In the genomic region with DNA sequence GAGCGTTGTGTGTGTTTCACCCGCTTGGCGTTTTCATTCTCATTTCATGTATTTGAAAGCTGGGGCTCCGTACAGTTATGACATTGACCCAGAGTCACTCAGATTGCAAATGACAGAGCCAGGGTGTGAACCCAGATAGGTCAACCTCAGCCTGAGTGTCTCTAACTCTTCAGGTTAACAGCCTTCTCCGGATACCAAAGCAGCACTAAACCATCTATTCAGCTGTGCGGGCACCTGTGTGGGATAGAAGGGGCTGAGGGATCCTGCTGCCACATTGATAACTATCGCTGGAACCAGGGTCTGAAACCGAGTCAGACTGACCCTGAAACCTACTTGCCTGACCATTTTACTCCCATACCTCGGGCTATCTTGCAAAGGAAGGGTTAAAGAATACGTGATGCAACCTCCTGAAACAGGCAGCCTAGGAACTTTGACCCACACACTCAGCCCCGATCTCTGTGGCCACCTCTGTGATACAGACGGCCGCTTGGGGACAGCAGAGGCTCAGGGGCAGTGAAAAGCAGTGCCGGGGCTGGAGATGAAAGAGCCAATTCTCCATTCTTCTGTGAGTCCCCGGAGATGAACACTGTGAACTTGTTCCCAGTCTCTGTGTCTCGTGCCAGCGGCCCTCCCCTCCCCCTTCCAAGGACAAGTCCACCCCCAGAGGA, we compare ENCODE assay signal across 8 cellular contexts.
A peak's percentile ranks its signal among the peaks of the same experiment; 100 is the strongest.
DNase-seq lines count a peak whose midpoint lies in the region; ATAC-seq, FAIRE-seq and TF ChIP-seq lines count a peak whose summit lies in the region.

No MANE protein-coding gene starts in this region.

- WGBS in K562 (ENCODE audit: insufficient coverage, low coverage, missing lambda C conversion rate), result 9% methylated on average over 16 of the region's 17 CpGs

- ATAC-seq in K562, result peak; percentile 97
- ATAC-seq in stimulated activated naive CD8-positive, alpha-beta T cell treated with anti-CD3 and anti-CD28 coated beads, Interleukin-15, Interleukin-2, amounts not matched to agents 100 U/mL and 50 U/mL, for 24 hours, result no peak

- POLR2A ChIA-PET in K562 (lab: Yijun Ruan, JAX), result no interaction called here

- TF ChIP-seq POLR2A in K562 (conservative IDR thresholded peaks at IDR 0.05), result no peak

- H3K27ac ChIP-seq in K562 (ENCODE audit: extremely low read depth, low read depth, low read length) (peak overlapping the region; percentile 46; the same call in 1 of the 3 replicates), colonic mucosa (no peak overlapping the region)

- H3K4me3 ChIP-seq in K562 (no peak overlapping the region), colonic mucosa (no peak overlapping the region)

- no peaks in the 10 kb centered on the region for H3K79me2 ChIP-seq in K562 (ENCODE audit: control insufficient read depth, insufficient read depth, low read length)

- peak; percentile 42 for FAIRE-seq in K562 (lab: Jason Lieb, UNC)

- H2AFZ ChIP-seq in K562 (ENCODE audit: low read depth, low read length), result peak overlapping the region; percentile 51; the same call in 1 of the 2 replicates

- intact Hi-C loops in K562 (cut with micrococcal nuclease) (loop anchor here (1.0 to 10.0 kb wide), 9 partner anchors 221 to 1746 kb away; no protein-coding TSS in a partner anchor), colonic mucosa (cut with DNase I) (no loop called here)

- TF ChIP-seq CTCF in K562 (IDR thresholded peaks at IDR 0.05 in 2 of 3, conservative IDR thresholded peaks at IDR 0.05 in 1 of 3; ENCODE audit: insufficient read depth in 2 of 3, low read depth in 1 of 3, low read length in 3 of 3) (peak; percentile 83 to 91 (median 86)), colonic mucosa (IDR thresholded peaks at IDR 0.05) (no peak)

- in situ Hi-C loops in K562 (cut with MboI), result loop anchor here (5.0 to 10.0 kb wide), 2 partner anchors 774 to 926 kb away; no protein-coding TSS in a partner anchor

- TF ChIP-seq RAD21 in K562 (CRISPR knock-in tag; conservative IDR thresholded peaks at IDR 0.05 in 1 of 2, IDR thresholded peaks at IDR 0.05 in 1 of 2), result peak; percentile 95 to 97

- no peaks in the 10 kb centered on the region for H3K9me3 ChIP-seq in K562 (replicated peaks; ENCODE audit: control insufficient read depth, insufficient read depth, low read depth, low read length)
- H3K9me3 ChIP-seq in colonic mucosa, result no peaks in the 10 kb centered on the region

- BruUV-seq in K562 (replicated peaks; lab: Mats Ljungman, UMichigan), result no TSS peak

- DNase-seq in Daoy (ENCODE audit: low read depth) (peak; percentile 87), LHCN-M2 (ENCODE audit: low read depth) (peak; percentile 38), K562 (ENCODE audit: extremely low read depth in 1 of 4, low spot score in 3 of 4) (peak; percentile 23 to 73 (median 46)), iPS-NIHi11 (ENCODE audit: low spot score) (peak; percentile 71), T-helper 9 cell (no peak), colonic mucosa (no peak), NCI-H524 (lab: John Stamatoyannopoulos, UW) (no peak)
- peak; percentile 10 for DNase-seq in stimulated activated naive CD8-positive, alpha-beta T cell treated with anti-CD3 and anti-CD28 coated beads, Interleukin-15, Interleukin-2, amounts not matched to agents 100 U/mL and 50 U/mL, for 24 hours

- H3K9ac ChIP-seq in K562 (ENCODE audit: insufficient read depth in 1 of 2, low read depth in 2 of 2, low read length in 2 of 2), result peak overlapping the region in 1 of 2 experiments; percentile 40; a peak in 1 of 4 replicates
- H3K9ac ChIP-seq in colonic mucosa (ENCODE audit: low read depth in 2 of 2, low read length in 2 of 2), result no peak overlapping the region

- peak overlapping the region; percentile 74 for H3K4me2 ChIP-seq in K562 (ENCODE audit: insufficient read depth, low read length)

- CTCF ChIA-PET in K562 (lab: Yijun Ruan, JAX; ENCODE audit: low intra/inter-chr PET ratio), result no interaction called here

- peaks cover 0 to 14% of the 10 kb centered on the region in 2 experiments; a peak in 3 of 5 replicates for H3K4me1 ChIP-seq in K562 (replicated peaks in 1 of 2; ENCODE audit: control insufficient read depth in 2 of 2, insufficient read depth in 2 of 2, low read length in 2 of 2)
- H3K4me1 ChIP-seq in colonic mucosa, result no peaks in the 10 kb centered on the region

- no peaks in the 10 kb centered on the region for H3K9me1 ChIP-seq in K562 (ENCODE audit: control insufficient read depth, insufficient read depth, low read length)

- H3K36me3 ChIP-seq in K562 (ENCODE audit: control insufficient read depth, insufficient read depth, low read length) (no peaks in the 10 kb centered on the region), colonic mucosa (no peaks in the 10 kb centered on the region)

- peak; percentile 96 for TF ChIP-seq EP300 in K562 (IDR thresholded peaks at IDR 0.05; ENCODE audit: low read length)

- peaks cover 6 to 24% of the 10 kb centered on the region in 2 experiments; a peak in 4 of 5 replicates for H3K27me3 ChIP-seq in K562 (ENCODE audit: control insufficient read depth in 2 of 2, insufficient read depth in 2 of 2, low read length in 2 of 2)
- no peaks in the 10 kb centered on the region for H3K27me3 ChIP-seq in colonic mucosa

- H4K20me1 ChIP-seq in K562 (replicated peaks; ENCODE audit: control insufficient read depth, insufficient read depth, low read length), result no peaks in the 10 kb centered on the region

TF ChIP-seq in K562, 482 proteins besides CTCF, POLR2A, EP300 and RAD21 (continues in another document):
- peak; percentile 22 for TF ChIP-seq TAF9B (IDR thresholded peaks at IDR 0.05; ENCODE audit: partially characterized antibody)
- peak; percentile 94 for TF ChIP-seq JUND (IDR thresholded peaks at IDR 0.05; ENCODE audit: borderline replicate concordance, low read depth, low read length)
- TF ChIP-seq JUND (tag; IDR thresholded peaks at IDR 0.05; ENCODE audit: borderline replicate concordance, low read depth, low read length), result peak; percentile 62; the same call in 1 of the 3 replicates
- TF ChIP-seq PURB (CRISPR knock-in tag; IDR thresholded peaks at IDR 0.05; ENCODE audit: low read depth), result no peak
- peak; percentile 45; the same call in 1 of the 2 replicates for TF ChIP-seq ZBTB17 (CRISPR knock-in tag; IDR thresholded peaks at IDR 0.05)
- peak; percentile 86 for TF ChIP-seq NR2F6 (CRISPR knock-in tag; IDR thresholded peaks at IDR 0.05)
- no peak for TF ChIP-seq ZNF184 (CRISPR knock-in tag; IDR thresholded peaks at IDR 0.05)
- TF ChIP-seq ZNF175 (CRISPR knock-in tag; IDR thresholded peaks at IDR 0.05; ENCODE audit: low read depth), result peak; percentile 95
- no peak for TF ChIP-seq ZBTB7A (IDR thresholded peaks at IDR 0.05; ENCODE audit: borderline replicate concordance, control insufficient read depth, low read depth, low read length)
- TF ChIP-seq NEUROD1 (IDR thresholded peaks at IDR 0.05; ENCODE audit: borderline replicate concordance, low read depth, low read length, partially characterized antibody), result peak; percentile 48
- no peak for TF ChIP-seq MECOM (CRISPR knock-in tag; IDR thresholded peaks at IDR 0.05)
- TF ChIP-seq, protein P1, sequence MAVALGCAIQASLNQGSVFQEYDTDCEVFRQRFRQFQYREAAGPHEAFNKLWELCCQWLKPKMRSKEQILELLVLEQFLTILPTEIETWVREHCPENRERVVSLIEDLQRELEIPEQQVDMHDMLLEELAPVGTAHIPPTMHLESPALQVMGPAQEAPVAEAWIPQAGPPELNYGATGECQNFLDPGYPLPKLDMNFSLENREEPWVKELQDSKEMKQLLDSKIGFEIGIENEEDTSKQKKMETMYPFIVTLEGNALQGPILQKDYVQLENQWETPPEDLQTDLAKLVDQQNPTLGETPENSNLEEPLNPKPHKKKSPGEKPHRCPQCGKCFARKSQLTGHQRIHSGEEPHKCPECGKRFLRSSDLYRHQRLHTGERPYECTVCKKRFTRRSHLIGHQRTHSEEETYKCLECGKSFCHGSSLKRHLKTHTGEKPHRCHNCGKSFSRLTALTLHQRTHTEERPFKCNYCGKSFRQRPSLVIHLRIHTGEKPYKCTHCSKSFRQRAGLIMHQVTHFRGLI (CRISPR knock-in tag; IDR thresholded peaks at IDR 0.05), result peak; percentile 80
- TF ChIP-seq PHF20 (IDR thresholded peaks at IDR 0.05; ENCODE audit: partially characterized antibody), result peak; percentile 27

Comparison
In these comparisons a context has a peak if more than half of its experiments do, and no peak if none do; other contexts are left out.
1. DNase-seq: peak in Daoy (single experiment), LHCN-M2 (single experiment), K562 (4 of 4), iPS-NIHi11 (single experiment) and stimulated activated naive CD8-positive, alpha-beta T cell treated with anti-CD3 and anti-CD28 coated beads, Interleukin-15, Interleukin-2, amounts not matched to agents 100 U/mL and 50 U/mL, for 24 hours (single experiment); none in T-helper 9 cell (single experiment), colonic mucosa (single experiment) and NCI-H524 (0 of 2).